1 cellular context compared by ENCODE assay signal in genomic region chr11:65429069-65429681, GRCh38.
TF ChIP-seq lines count a peak whose summit lies in the region.

No MANE protein-coding gene starts in this region.

TF ChIP-seq in HEK293, 187 proteins besides CTCF, POLR2A, EP300 and RAD21 (continued from another document):
- TF ChIP-seq KLF17 (tag by site-specific recombination; IDR thresholded peaks at IDR 0.05) (0 out of 2 replicates have a peak, but pooled peaks have one; percentile 18), ZNF391 (tag by site-specific recombination; IDR thresholded peaks at IDR 0.05; ENCODE audit: borderline replicate concordance, low read depth) (peak; percentile 84; the same call in 1 of the 2 replicates), PBX3 (CRISPR knock-in tag; IDR thresholded peaks at IDR 0.05) (no peak), FEZF1 (tag by site-specific recombination; IDR thresholded peaks at IDR 0.05) (0 out of 2 replicates have a peak, but pooled peaks have one; percentile 48), PRDM1 (tag by site-specific recombination; IDR thresholded peaks at IDR 0.05) (peak; percentile 75), ZNF18 (tag by site-specific recombination; IDR thresholded peaks at IDR 0.05) (peak; percentile 67; the same call in 1 of the 2 replicates), ZFP37 (tag by site-specific recombination; IDR thresholded peaks at IDR 0.05) (peak; percentile 24; the same call in 1 of the 2 replicates), ZNF623 (tag by site-specific recombination; IDR thresholded peaks at IDR 0.05) (no peak), SP7 (tag by site-specific recombination; IDR thresholded peaks at IDR 0.05) (peak; percentile 44), ZEB2 (tag by site-specific recombination; IDR thresholded peaks at IDR 0.05) (0 out of 2 replicates have a peak, but pooled peaks have one; percentile 42), KLF8 (tag by site-specific recombination; IDR thresholded peaks at IDR 0.05) (peak; percentile 23; the same call in 1 of the 2 replicates), ZBTB17 (tag by site-specific recombination; IDR thresholded peaks at IDR 0.05) (peak; percentile 50; the same call in 1 of the 2 replicates), KLF7 (tag by site-specific recombination; IDR thresholded peaks at IDR 0.05; ENCODE audit: borderline replicate concordance) (no peak), KLF10 (tag by site-specific recombination; IDR thresholded peaks at IDR 0.05) (no peak)
